In the genomic region with DNA sequence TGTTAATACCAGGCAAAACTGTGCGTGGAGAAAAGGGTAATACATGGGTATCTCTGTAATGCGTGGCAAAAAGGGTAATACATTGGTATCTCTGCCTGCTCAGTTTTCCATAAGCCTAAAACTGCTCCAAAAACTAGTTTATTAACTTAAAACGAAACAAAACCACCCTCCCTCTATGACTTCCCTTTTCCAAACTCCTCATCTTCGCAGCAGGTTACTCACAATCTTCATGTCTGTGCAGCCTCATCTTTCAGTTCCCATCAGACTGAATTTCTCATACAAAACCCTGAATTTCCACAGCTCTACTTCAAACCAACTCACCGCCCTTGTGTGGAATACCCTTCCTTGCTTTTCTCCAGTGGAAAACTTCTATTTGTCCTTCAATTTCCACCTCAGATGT, we compare ENCODE assay signal across 21 cellular contexts.
"Had no signal": no experiment of that assay in that cellular context is flagged by ENCODE, and none has a peak within 500 bp of the region (broad histone marks: within the 10 kb centered on the region; RNA-seq: fewer than 3 reads in every experiment).

No MANE protein-coding gene starts in this region.

- H3K4me3 ChIP-seq: body of pancreas, dorsolateral prefrontal cortex, lower lobe of right lung, spleen, upper lobe of right lung had no signal

- FAIRE-seq: keratinocyte had no signal

- H3K4me1 Mint-ChIP-seq: activated CD8-positive, alpha-beta memory T cell treated with anti-CD3 and anti-CD28 coated beads, Interleukin-2, amount 10 ng/mL, durations not matched to agents 7 days and 5 days; activated naive CD8-positive, alpha-beta T cell treated with anti-CD3 and anti-CD28 coated beads, Interleukin-2, amount 10 ng/mL, durations not matched to agents 7 days and 5 days had no signal

- H3K4me1 ChIP-seq: body of pancreas, lower lobe of right lung, upper lobe of right lung had no signal

- H3K4me3 Mint-ChIP-seq: activated B cell treated with CpG ODN at 0.5 μM for 24 hours; activated CD4-positive, alpha-beta memory T cell treated with anti-CD3 and anti-CD28 coated beads for 36 hours; activated CD8-positive, alpha-beta memory T cell treated with anti-CD3 and anti-CD28 coated beads, Interleukin-2, amount 10 ng/mL, durations not matched to agents 7 days and 5 days; activated naive CD8-positive, alpha-beta T cell treated with anti-CD3 and anti-CD28 coated beads, Interleukin-2, amount 10 ng/mL, durations not matched to agents 7 days and 5 days; endodermal cell; nephron had no signal

- H3K36me3 Mint-ChIP-seq: activated CD4-positive, alpha-beta memory T cell treated with anti-CD3 and anti-CD28 coated beads for 36 hours; activated CD8-positive, alpha-beta memory T cell treated with anti-CD3 and anti-CD28 coated beads, Interleukin-2, amount 10 ng/mL, durations not matched to agents 7 days and 5 days; activated naive CD8-positive, alpha-beta T cell treated with anti-CD3 and anti-CD28 coated beads, Interleukin-2, amount 10 ng/mL, durations not matched to agents 7 days and 5 days had no signal

- H3K27me3 Mint-ChIP-seq: activated B cell treated with CpG ODN at 0.5 μM for 24 hours had no signal

- DNase-seq: activated B cell treated with CpG ODN at 0.5 μM for 24 hours; activated CD4-positive, alpha-beta memory T cell treated with anti-CD3 and anti-CD28 coated beads for 36 hours; activated CD4-positive, alpha-beta T cell treated with anti-CD3 and anti-CD28 coated beads for 4 hours; activated CD8-positive, alpha-beta memory T cell treated with anti-CD3 and anti-CD28 coated beads, Interleukin-2, amount 10 ng/mL, durations not matched to agents 7 days and 5 days; activated naive CD4-positive, alpha-beta T cell treated with Interleukin-2 at 50 U/mL for 16 hours; activated naive CD8-positive, alpha-beta T cell treated with anti-CD3 and anti-CD28 coated beads, Interleukin-2, amount 10 ng/mL, durations not matched to agents 7 days and 5 days; amygdala; body of pancreas; caudate nucleus; dorsolateral prefrontal cortex; endodermal cell; foreskin fibroblast; hippocampal formation; lower lobe of right lung; spleen; stimulated activated naive CD4-positive, alpha-beta T cell; upper lobe of right lung had no signal

- H3K27me3 ChIP-seq: body of pancreas, dorsolateral prefrontal cortex, spleen, upper lobe of right lung had no signal

- H3K27ac Mint-ChIP-seq: activated B cell treated with CpG ODN at 0.5 μM for 24 hours; activated CD4-positive, alpha-beta memory T cell treated with anti-CD3 and anti-CD28 coated beads for 36 hours; activated CD8-positive, alpha-beta memory T cell treated with anti-CD3 and anti-CD28 coated beads, Interleukin-2, amount 10 ng/mL, durations not matched to agents 7 days and 5 days; activated naive CD8-positive, alpha-beta T cell treated with anti-CD3 and anti-CD28 coated beads, Interleukin-2, amount 10 ng/mL, durations not matched to agents 7 days and 5 days; activated T-helper 2 cell treated with anti-CD3 and anti-CD28 coated beads, Interferon-gamma antibody, Interleukin-2, Interleukin-4, amounts not matched to agents 10 μg/mL and 5 μg/mL and 100 μg/mL, durations not matched to agents 14 hours and 24 hours and 36 hours; endodermal cell; nephron had no signal

- ATAC-seq: activated CD8-positive, alpha-beta memory T cell treated with anti-CD3 and anti-CD28 coated beads, Interleukin-2, amount 10 ng/mL, durations not matched to agents 7 days and 5 days; body of pancreas; lower lobe of right lung; upper lobe of right lung had no signal

- H3K9me3 ChIP-seq: body of pancreas, lower lobe of right lung, spleen, upper lobe of right lung had no signal

- H3K27ac ChIP-seq: body of pancreas, dorsolateral prefrontal cortex, epithelial cell of prostate, lower lobe of right lung, spleen, upper lobe of right lung had no signal

- H3K36me3 ChIP-seq: lower lobe of right lung, spleen, upper lobe of right lung had no signal

- H3K9me3 Mint-ChIP-seq: activated B cell treated with CpG ODN at 0.5 μM for 24 hours; activated CD4-positive, alpha-beta memory T cell treated with anti-CD3 and anti-CD28 coated beads for 36 hours; activated naive CD8-positive, alpha-beta T cell treated with anti-CD3 and anti-CD28 coated beads, Interleukin-2, amount 10 ng/mL, durations not matched to agents 7 days and 5 days; activated T-helper 2 cell treated with anti-CD3 and anti-CD28 coated beads, Interferon-gamma antibody, Interleukin-2, Interleukin-4, amounts not matched to agents 10 μg/mL and 5 μg/mL and 100 μg/mL, durations not matched to agents 14 hours and 24 hours and 36 hours; endodermal cell; nephron had no signal
